28 cellular contexts compared by ENCODE assay signal in genomic region chr7:25945181-25945580, GRCh38.
DNase-seq lines count a peak whose midpoint lies in the region; ATAC-seq and TF ChIP-seq lines count a peak whose summit lies in the region.
"Had no signal": no experiment of that assay in that cellular context is flagged by ENCODE, and none has a peak within 500 bp of the region (broad histone marks: within the 10 kb centered on the region; RNA-seq: fewer than 3 reads in every experiment).

No MANE protein-coding gene starts in this region.

- CTCF ChIA-PET in RWPE1 (lab: Yijun Ruan, JAX) = interaction anchor here (0.6 kb wide), 2 partner anchors 40 to 1763 kb away, joined by 3 read pairs; no protein-coding TSS in a partner anchor

- H3K27me3 ChIP-seq in stomach (peaks cover 0 to under 1% (median 0%) of the 10 kb centered on the region in 3 donors), spleen (replicated peaks in 1 of 7) (peaks cover 0 to 61% (median 12%) of the 10 kb centered on the region in 7 donors)

- H3K27ac ChIP-seq in RWPE1 = peak overlapping the region; percentile 79
- H3K27ac ChIP-seq in stomach = peak overlapping the region; percentile 20 to 88 (median 41)
- no peak overlapping the region for H3K27ac ChIP-seq in spleen
- H3K27ac ChIP-seq: A549, HL-60, SJCRH30 had no signal

- TF ChIP-seq CTCF in RWPE1 (conservative IDR thresholded peaks at IDR 0.05; ENCODE audit: low read depth) (no peak), epithelial cell of esophagus (IDR thresholded peaks at IDR 0.05; ENCODE audit: insufficient read depth, low read depth, low read length, missing control alignments) (no peak), fibroblast of pulmonary artery (IDR thresholded peaks at IDR 0.05; ENCODE audit: low read length, missing control alignments) (no peak), stomach (IDR thresholded peaks at IDR 0.05) (no peak), spleen (IDR thresholded peaks at IDR 0.05 in 8 of 11, conservative IDR thresholded peaks at IDR 0.05 in 3 of 11) (no peak)

- TF ChIP-seq EP300 in stomach (IDR thresholded peaks at IDR 0.05) = no peak

- H3K9me3 ChIP-seq in stomach (no peaks in the 10 kb centered on the region), spleen (no peaks in the 10 kb centered on the region)
- H3K9me3 ChIP-seq: A549 had no signal

- H3K4me3 ChIP-seq in epithelial cell of esophagus (ENCODE audit: low read length) (no peak overlapping the region), fibroblast of pulmonary artery (replicated peaks; ENCODE audit: low read depth, low read length) (no peak overlapping the region), stomach (no peak overlapping the region), spleen (no peak overlapping the region)
- H3K4me3 ChIP-seq: A549, GM12878, GM23338, SJCRH30 had no signal

- ATAC-seq in esophagus mucosa = no peak
- ATAC-seq in HG03097 (IDR thresholded peaks at IDR 0.05; ENCODE audit: low FRiP score, unreplicated experiment) = no peak
- ATAC-seq: A549, GM12878, PC-3, Right ventricle myocardium inferior, SK-N-SH treated with all-trans-retinoic acid at 6 μM for 48 hours had no signal

- H3K36me3 ChIP-seq in stomach (no peaks in the 10 kb centered on the region), spleen (no peaks in the 10 kb centered on the region)
- H3K36me3 ChIP-seq: SJCRH30 had no signal

- POLR2A ChIA-PET in RWPE1 (lab: Yijun Ruan, JAX; ENCODE audit: low non-redundant PET) = no interaction called here

- no peak for TF ChIP-seq POLR2A in stomach (IDR thresholded peaks at IDR 0.05)
- TF ChIP-seq POLR2A in spleen (IDR thresholded peaks at IDR 0.05) = no peak

- intact Hi-C loops in stomach (cut with DNase I; ENCODE audit: low total_unique reads) = no loop called here
- intact Hi-C loops in posterior vena cava (cut with DNase I) = no loop called here
- intact Hi-C loops in spleen (cut with DNase I; ENCODE audit: low total_unique reads) = no loop called here

- WGBS in stomach, 5 donors = 25 to 35% (median 30%) methylated on average over 5 of the region's 5 CpGs
- 54 to 76% (median 62%) methylated on average over 5 of the region's 5 CpGs for WGBS in spleen, 5 donors

- DNase-seq in RWPE1 (ENCODE audit: low spot score) (no peak), epithelial cell of esophagus (ENCODE audit: low read depth) (peak; percentile 19), fibroblast of pulmonary artery (ENCODE audit: low read depth) (peak; percentile 18), stomach (no peak), posterior vena cava (ENCODE audit: low spot score) (no peak), spleen (no peak)
- DNase-seq: CD8-positive, alpha-beta memory T cell; DMS 273 treated with DMSO at 0.1 percent for 48 hours; DMS79; EL; GDM1; NCI-H1105; NCI-H1436 treated with DMSO at 0.1 percent for 48 hours; NCI-H1930; NCI-H2107; NCI-H524 treated with DMSO at 0.1 percent for 48 hours; NCI-H82; NK-92 treated with Interleukin-12 subunit alpha and Interleukin-12 subunit beta, amount 100 ng/mL, for 24 hours; PC-3; SJCRH30 had no signal

- H3K4me1 ChIP-seq in stomach = peaks cover 14 to 34% (median 27%) of the 10 kb centered on the region in 4 donors
- H3K4me1 ChIP-seq in spleen = peaks cover 7 to 12% (median 10%) of the 10 kb centered on the region in 6 donors

Comparison
In these comparisons a context has a peak if more than half of its experiments do, and no peak if none do; other contexts are left out.
1. DNase-seq: peak in epithelial cell of esophagus (single experiment) and fibroblast of pulmonary artery (single experiment); none in RWPE1 (single experiment), stomach (single experiment), posterior vena cava (single experiment) and spleen (single experiment).
2. H3K27ac ChIP-seq: peak in RWPE1 (single experiment) and stomach (5 of 5); none in spleen (0 of 8).